Comparison of ENCODE assay signal across 10 cellular contexts in genomic region chr1:67162954-67163353, GRCh38. TPM values are rescaled to one million over a fixed set of nuclear protein-coding genes. Genes with fewer than 3 reads are reported as not detected.
DNase-seq lines count a peak whose midpoint lies in the region; ATAC-seq, FAIRE-seq and TF ChIP-seq lines count a peak whose summit lies in the region.
"Had no signal": no experiment of that assay in that cellular context is flagged by ENCODE, and none has a peak within 500 bp of the region (broad histone marks: within the 10 kb centered on the region; RNA-seq: fewer than 3 reads in every experiment).

No MANE protein-coding gene starts in this region.

- CTCF ChIA-PET in CD8-positive, alpha-beta memory T cell (lab: Charles Lee): interaction anchor here (1.1 kb wide), 1 partner anchor 49 kb away, joined by 5 read pairs; no protein-coding TSS in a partner anchor
- CTCF ChIA-PET in K562 (lab: Yijun Ruan, JAX; ENCODE audit: low intra/inter-chr PET ratio): interaction anchor here (0.7 to 1.0 kb wide), 2 partner anchors 14 to 52 kb away, joined by 3 read pairs; no protein-coding TSS in a partner anchor

- H3K4me1 ChIP-seq in CD8-positive, alpha-beta memory T cell (ENCODE audit: insufficient read depth, low read length): peaks cover 6% of the 10 kb centered on the region
- peaks cover 0 to 4% of the 10 kb centered on the region in 2 experiments; a peak in 2 of 5 replicates for H3K4me1 ChIP-seq in K562 (replicated peaks in 1 of 2; ENCODE audit: control insufficient read depth in 2 of 2, insufficient read depth in 2 of 2, low read length in 2 of 2)

- H3K4me3 Mint-ChIP-seq in CD8-positive, alpha-beta memory T cell: peak overlapping the region in 2 of 7 donors; percentile 8 to 25

- H3K79me2 ChIP-seq in K562 (ENCODE audit: control insufficient read depth, insufficient read depth, low read length): no peaks in the 10 kb centered on the region

- no peak for DNase-seq in CD8-positive, alpha-beta memory T cell
- DNase-seq in MG63: peak; percentile 53
- DNase-seq in K562 (ENCODE audit: extremely low read depth in 1 of 4, low spot score in 3 of 4): no peak
- no peak for DNase-seq in NCI-H1105 (lab: John Stamatoyannopoulos, UW)
- DNase-seq in activated CD4-positive, CD25-positive, alpha-beta regulatory T cell treated with anti-CD3 and anti-CD28 coated beads, Interleukin-2, amount 50 U/mL, for 72 hours: no peak
- DNase-seq: NCI-H2171 treated with DMSO at 0.1 percent for 48 hours had no signal

- H3K27ac ChIP-seq in CD8-positive, alpha-beta memory T cell (ENCODE audit: low read depth, low read length): no peak overlapping the region
- H3K27ac ChIP-seq in K562 (ENCODE audit: extremely low read depth, low read depth, low read length): no peak overlapping the region

- no peaks in the 10 kb centered on the region for H3K9me3 Mint-ChIP-seq in CD8-positive, alpha-beta memory T cell

- no peak for TF ChIP-seq CTCF in K562 (IDR thresholded peaks at IDR 0.05 in 2 of 3, conservative IDR thresholded peaks at IDR 0.05 in 1 of 3; ENCODE audit: insufficient read depth in 2 of 3, low read depth in 1 of 3, low read length in 3 of 3)

- H3K9me3 ChIP-seq in CD8-positive, alpha-beta memory T cell (ENCODE audit: low read length): no peaks in the 10 kb centered on the region
- no peaks in the 10 kb centered on the region for H3K9me3 ChIP-seq in MG63
- H3K9me3 ChIP-seq in K562 (replicated peaks; ENCODE audit: control insufficient read depth, insufficient read depth, low read depth, low read length): no peaks in the 10 kb centered on the region

- peak; percentile 52 for ATAC-seq in GM21381 (IDR thresholded peaks at IDR 0.05; ENCODE audit: unreplicated experiment)
- ATAC-seq in K562: peak; percentile 52
- no peak for ATAC-seq in HG03469 (IDR thresholded peaks at IDR 0.05; ENCODE audit: unreplicated experiment)
- no peak for ATAC-seq in HG03439 (IDR thresholded peaks at IDR 0.05; ENCODE audit: unreplicated experiment)

- WGBS in K562 (ENCODE audit: insufficient coverage, low coverage, missing lambda C conversion rate): 25% methylated on average over 2 of the region's 2 CpGs

- H4K20me1 ChIP-seq in K562 (replicated peaks; ENCODE audit: control insufficient read depth, insufficient read depth, low read length): no peaks in the 10 kb centered on the region

- peaks cover 0 to 12% (median 0%) of the 10 kb centered on the region in 3 donors for H3K36me3 Mint-ChIP-seq in CD8-positive, alpha-beta memory T cell

- no peak for TF ChIP-seq POLR2A in K562 (conservative IDR thresholded peaks at IDR 0.05)

- FAIRE-seq in K562 (lab: Jason Lieb, UNC): no peak

- POLR2A ChIA-PET in CD8-positive, alpha-beta memory T cell (lab: Charles Lee): no interaction called here
- POLR2A ChIA-PET in K562 (lab: Yijun Ruan, JAX): interaction anchor here (1.3 kb wide), 2 partner anchors 9 to 13 kb away, joined by 4 to 6 read pairs; no protein-coding TSS in a partner anchor

- peaks cover 11 to 19% (median 17%) of the 10 kb centered on the region in 3 donors for H3K4me1 Mint-ChIP-seq in CD8-positive, alpha-beta memory T cell

- 0 out of 2 replicates have a peak overlapping the region, but pooled peaks have one; percentile 28 for H2AFZ ChIP-seq in K562 (ENCODE audit: low read depth, low read length)

- H3K9ac ChIP-seq in K562 (ENCODE audit: insufficient read depth in 1 of 2, low read depth in 2 of 2, low read length in 2 of 2): no peak overlapping the region

- no peaks in the 10 kb centered on the region for H3K27me3 ChIP-seq in CD8-positive, alpha-beta memory T cell (ENCODE audit: insufficient read depth, low read length, poor library complexity, severe bottlenecking)
- H3K27me3 ChIP-seq in MG63: no peaks in the 10 kb centered on the region
- H3K27me3 ChIP-seq in K562 (ENCODE audit: control insufficient read depth in 2 of 2, insufficient read depth in 2 of 2, low read length in 2 of 2): no peaks in the 10 kb centered on the region

- TF ChIP-seq RAD21 in K562 (CRISPR knock-in tag; conservative IDR thresholded peaks at IDR 0.05 in 1 of 2, IDR thresholded peaks at IDR 0.05 in 1 of 2): no peak

- H3K4me2 ChIP-seq in K562 (ENCODE audit: insufficient read depth, low read length): no peak overlapping the region

- intact Hi-C loops in K562 (cut with micrococcal nuclease): no loop called here

- H3K9me1 ChIP-seq in K562 (ENCODE audit: control insufficient read depth, insufficient read depth, low read length): no peaks in the 10 kb centered on the region

- H3K4me3 ChIP-seq in CD8-positive, alpha-beta memory T cell (ENCODE audit: low read length): no peak overlapping the region
- H3K4me3 ChIP-seq in MG63 (no peak overlapping the region), K562 (no peak overlapping the region)

- no TSS peak for BruUV-seq in K562 (replicated peaks; lab: Mats Ljungman, UMichigan)

- in situ Hi-C loops in K562 (cut with MboI): no loop called here

- H3K27me3 Mint-ChIP-seq in CD8-positive, alpha-beta memory T cell: peaks cover 9 to 41% of the 10 kb centered on the region in 2 donors

- no peak for TF ChIP-seq EP300 in K562 (IDR thresholded peaks at IDR 0.05; ENCODE audit: low read length)

- H3K36me3 ChIP-seq in CD8-positive, alpha-beta memory T cell (ENCODE audit: insufficient read depth, low read length): no peaks in the 10 kb centered on the region
- no peaks in the 10 kb centered on the region for H3K36me3 ChIP-seq in MG63
- no peaks in the 10 kb centered on the region for H3K36me3 ChIP-seq in K562 (ENCODE audit: control insufficient read depth, insufficient read depth, low read length)

- H3K27ac Mint-ChIP-seq in CD8-positive, alpha-beta memory T cell: peak overlapping the region in 6 of 8 donors; percentile 55 to 79 (median 66)

TF ChIP-seq in K562, 482 proteins besides CTCF, POLR2A, EP300 and RAD21 (continues in another document):
- TF ChIP-seq HDAC2 (IDR thresholded peaks at IDR 0.05): 0 out of 2 replicates have a peak, but pooled peaks have one; percentile 47
- peak; percentile 96 for TF ChIP-seq CTBP1 (IDR thresholded peaks at IDR 0.05; ENCODE audit: borderline replicate concordance)
- TF ChIP-seq ETV6 (IDR thresholded peaks at IDR 0.05; ENCODE audit: borderline replicate concordance in 1 of 2, low read depth in 2 of 2, low read length in 1 of 2): no peak
- TF ChIP-seq ETV6 (CRISPR knock-in tag; IDR thresholded peaks at IDR 0.05; ENCODE audit: borderline replicate concordance): no peak
- peak; percentile 98 for TF ChIP-seq ATF3 (IDR thresholded peaks at IDR 0.05)
- no peak for TF ChIP-seq ATF3 (CRISPR knock-in tag; conservative IDR thresholded peaks at IDR 0.05)
- TF ChIP-seq ZNF589 (CRISPR knock-in tag; IDR thresholded peaks at IDR 0.05; ENCODE audit: low read depth): no peak

RNA-seq across cellular contexts. Expression of gene IL23R, which starts 3.3 kb away (rescaled TPM):
- 1 to 10 TPM; 1.6 to 1.7 TPM for total RNA-seq in CD8-positive, alpha-beta memory T cell
- polyA plus RNA-seq in CD8-positive, alpha-beta memory T cell: 9.2 TPM
- not detected in 2 replicates for total RNA-seq in MG63 (2014; rRNA removed; shearing (Covaris generic); ENCODE audit: low replicate concordance)
- 7.6 and 32.5 TPM in 2 replicates for total RNA-seq in K562 (2011; cell fraction: chromatin; rRNA removed; ENCODE audit: low replicate concordance)
- 3.3 and 8.6 TPM in 2 replicates for total RNA-seq in K562 (2011; cell fraction: nucleolus; rRNA removed)
- 12.7 and 14.7 TPM in 2 replicates for total RNA-seq in K562 (2011; cell fraction: nucleoplasm; rRNA removed)
- total RNA-seq in K562 (2014; rRNA removed) (22.8 and 23.0 TPM in 2 replicates), K562 (2014; rRNA removed; fragmentation: Illumina TruSeq; extraction: Trizol) (50.3 and 64.1 TPM in 2 replicates), K562 (2015; rRNA removed; fragmentation: Illumina TruSeq; extraction: Trizol) (51.0 and 52.7 TPM in 2 replicates), K562 (2021) (23.8 and 24.7 TPM in 2 replicates)
- polyA plus RNA-seq in K562 (2011; rRNA removed) (4.4 and 25.7 TPM in 2 replicates), K562 (2014; fragmentation: Illumina TruSeq; extraction: Trizol) (34.8 and 38.9 TPM in 2 replicates), K562 (2014; fragmentation: Nextera tagmentation; extraction: Ambion mirVana) (1 to 10 TPM; 5.5 to 7.0 TPM), K562 (2014; rRNA removed) (17.2 and 22.0 TPM in 2 replicates)
- 0.69 and 13.2 TPM in 2 replicates for polyA plus RNA-seq in K562 (2011; cell fraction: cytosol; rRNA removed)
- 0.92 and 9.7 TPM in 2 replicates for polyA plus RNA-seq in K562 (2011; cell fraction: nucleus; rRNA removed)
- polyA plus RNA-seq in K562 (2012): 13.3 and 38.2 TPM in 2 replicates
- polyA minus RNA-seq in K562 (2011; rRNA and poly(A)+ RNA removed): 5.8 and 59.8 TPM in 2 replicates
- polyA minus RNA-seq in K562 (2011; cell fraction: cytosol; rRNA and poly(A)+ RNA removed): 2.8 and 10.3 TPM in 2 replicates
- polyA minus RNA-seq in K562 (2011; cell fraction: nucleus; rRNA and poly(A)+ RNA removed): 1.2 and 25.8 TPM in 2 replicates
- polyA plus RNA-seq: neural cell had no signal

RNA-seq across cellular contexts. Expression of gene C1orf141, which starts 28.2 kb away (rescaled TPM):
- total RNA-seq in CD8-positive, alpha-beta memory T cell: not detected
- polyA plus RNA-seq in CD8-positive, alpha-beta memory T cell: not detected
- total RNA-seq in MG63 (2014; rRNA removed; shearing (Covaris generic); ENCODE audit: low replicate concordance): not detected in 2 replicates
- total RNA-seq in K562 (2011; cell fraction: chromatin; rRNA removed; ENCODE audit: low replicate concordance): not detected in 2 replicates
- total RNA-seq in K562 (2011; cell fraction: nucleolus; rRNA removed): not detected in 2 replicates
- total RNA-seq in K562 (2011; cell fraction: nucleoplasm; rRNA removed): not detected in 2 replicates
- total RNA-seq in K562 (2014; rRNA removed) (not detected in 2 replicates), K562 (2014; rRNA removed; fragmentation: Illumina TruSeq; extraction: Trizol) (not detected in 2 replicates), K562 (2015; rRNA removed; fragmentation: Illumina TruSeq; extraction: Trizol) (not detected in 2 replicates), K562 (2021) (0.18 TPM in 1 of 2 replicates, not detected in the other)
- polyA plus RNA-seq in K562 (2011; rRNA removed) (not detected in 2 replicates), K562 (2014; fragmentation: Illumina TruSeq; extraction: Trizol) (not detected in 2 replicates), K562 (2014; fragmentation: Nextera tagmentation; extraction: Ambion mirVana) (not detected), K562 (2014; rRNA removed) (not detected in 2 replicates)
- polyA plus RNA-seq in K562 (2011; cell fraction: cytosol; rRNA removed): not detected in 2 replicates
- polyA plus RNA-seq in K562 (2011; cell fraction: nucleus; rRNA removed): not detected in 2 replicates
- not detected in 2 replicates for polyA plus RNA-seq in K562 (2012)
- polyA minus RNA-seq in K562 (2011; rRNA and poly(A)+ RNA removed): not detected in 2 replicates
- polyA minus RNA-seq in K562 (2011; cell fraction: cytosol; rRNA and poly(A)+ RNA removed): not detected in 2 replicates
- not detected in 2 replicates for polyA minus RNA-seq in K562 (2011; cell fraction: nucleus; rRNA and poly(A)+ RNA removed)
- polyA plus RNA-seq: neural cell had no signal

Comparison
In these comparisons a context has a peak if more than half of its experiments do, and no peak if none do; other contexts are left out.
1. ATAC-seq: peak in GM21381 (single experiment) and K562 (single experiment); none in HG03469 (single experiment) and HG03439 (single experiment).